ENCODE assay signal across 8 cellular contexts in the genomic region with DNA sequence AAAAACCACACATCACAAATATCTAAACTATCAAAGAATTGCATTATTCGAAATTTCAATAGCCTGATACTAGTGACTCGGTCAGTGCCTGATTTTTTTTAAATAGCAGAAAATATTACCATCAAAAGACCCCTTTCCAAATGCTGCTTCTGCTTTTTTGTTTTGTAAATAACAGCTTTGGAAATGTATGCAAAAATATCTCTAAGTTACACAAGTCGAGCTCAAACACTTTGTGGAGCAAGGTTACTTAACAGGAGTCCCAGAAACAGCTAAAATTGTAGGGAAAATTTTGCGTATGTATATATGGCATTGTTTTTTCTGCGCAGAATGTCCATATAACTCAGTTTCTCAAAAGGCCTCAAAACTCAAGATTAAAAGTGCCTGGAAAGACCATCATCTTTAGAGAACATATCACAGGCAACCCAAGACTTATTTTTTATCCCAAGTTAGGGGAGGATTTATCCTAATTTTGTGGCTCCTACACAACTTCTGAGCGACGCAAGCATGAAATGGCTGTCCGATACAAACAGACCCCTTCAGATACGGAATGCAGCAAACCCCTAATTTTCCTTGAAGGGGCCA. TPM values are rescaled to one million over a fixed set of nuclear protein-coding genes. Genes with fewer than 3 reads are reported as not detected.
DNase-seq lines count a peak whose midpoint lies in the region; ATAC-seq and TF ChIP-seq lines count a peak whose summit lies in the region.

No MANE protein-coding gene starts in this region.

- H3K4me3 ChIP-seq in left ventricle myocardium inferior (peak overlapping the region; percentile 84), aorta (ENCODE audit: low read length in 2 of 2) (peak overlapping the region; percentile 85 to 88)

- H3K36me3 ChIP-seq in left ventricle myocardium inferior (no peaks in the 10 kb centered on the region), aorta (ENCODE audit: control insufficient read depth in 1 of 2, insufficient read depth in 2 of 2, low read length in 1 of 2) (no peaks in the 10 kb centered on the region)

- H3K4me1 ChIP-seq in left ventricle myocardium inferior (peaks cover 48% of the 10 kb centered on the region), aorta (ENCODE audit: control insufficient read depth in 1 of 2, insufficient read depth in 2 of 2, low read length in 2 of 2) (no peaks in the 10 kb centered on the region)

- H3K9me3 Mint-ChIP-seq in MCF 10A (ENCODE audit: unreplicated experiment): no peaks in the 10 kb centered on the region

- H3K4me3 Mint-ChIP-seq in MCF 10A (ENCODE audit: unreplicated experiment): peak overlapping the region; percentile 85

- H3K9me3 ChIP-seq in left ventricle myocardium inferior (replicated peaks) (no peaks in the 10 kb centered on the region), aorta (ENCODE audit: control insufficient read depth, low read length) (no peaks in the 10 kb centered on the region)

- no peak for TF ChIP-seq CTCF in left ventricle myocardium inferior (IDR thresholded peaks at IDR 0.05; ENCODE audit: borderline replicate concordance)
- no peak for TF ChIP-seq CTCF in MCF 10A (IDR thresholded peaks at IDR 0.05; ENCODE audit: unreplicated experiment)

- WGBS in aorta, 2 donors: 21 to 22% methylated on average over 9 of the region's 9 CpGs

- peaks cover 4% of the 10 kb centered on the region for H3K36me3 Mint-ChIP-seq in MCF 10A (ENCODE audit: insufficient read depth, unreplicated experiment)

- H3K27ac ChIP-seq in left ventricle myocardium inferior (replicated peaks) (peak overlapping the region; percentile 98), aorta (ENCODE audit: low read depth in 1 of 2, low read length in 2 of 2) (no peak overlapping the region)

- no peak for ATAC-seq in aorta (ENCODE audit: low FRiP score)

- peaks cover 10% of the 10 kb centered on the region for H3K4me1 Mint-ChIP-seq in MCF 10A (ENCODE audit: insufficient read depth, unreplicated experiment)

- no peaks in the 10 kb centered on the region for H3K27me3 Mint-ChIP-seq in MCF 10A (ENCODE audit: insufficient read depth, unreplicated experiment)

- intact Hi-C loops in left ventricle myocardium inferior (cut with micrococcal nuclease): loop anchor here (10.0 kb wide), 1 partner anchor 125 kb away; no protein-coding TSS in a partner anchor
- intact Hi-C loops in cardiac septum (cut with DNase I): loop anchor here (2.0 to 5.0 kb wide), 2 partner anchors 59 to 127 kb away; no protein-coding TSS in a partner anchor
- intact Hi-C loops in MCF 10A (cut with micrococcal nuclease): no loop called here
- intact Hi-C loops in aorta (cut with DNase I): loop anchor here in 1 of 2 donors (5.0 kb wide), 1 partner anchor 57 kb away; no protein-coding TSS in a partner anchor
- intact Hi-C loops in posterior cingulate gyrus (cut with DNase I): loop anchor here (2.0 to 10.0 kb wide), 3 partner anchors 57 to 245 kb away; partner anchors contain the start of gene ASF1A

- POLR2A ChIA-PET in MCF 10A (lab: Yijun Ruan, JAX): interaction anchor here (0.9 to 2.7 kb wide), 3 partner anchors 10 to 135 kb away, joined by 3 to 13 read pairs (median 3); no protein-coding TSS in a partner anchor

- BruUV-seq in MCF 10A (replicated peaks; lab: Mats Ljungman, UMichigan): TSS peak; percentile 52

- no peaks in the 10 kb centered on the region for H3K27me3 ChIP-seq in left ventricle myocardium inferior (ENCODE audit: low read depth)
- H3K27me3 ChIP-seq in aorta (ENCODE audit: control insufficient read depth in 1 of 2, insufficient read depth in 2 of 2, low read length in 1 of 2): no peaks in the 10 kb centered on the region

- DNase-seq in left ventricle myocardium inferior (no peak), cardiac septum (ENCODE audit: low spot score) (no peak), MCF 10A (ENCODE audit: unreplicated experiment) (peak; percentile 9), midbrain (lab: John Stamatoyannopoulos, UW) (peak; percentile 39), aorta (no peak), H4 (ENCODE audit: low spot score) (no peak), posterior cingulate gyrus (no peak), HuH-7 (ENCODE audit: low spot score) (no peak)

- peak overlapping the region; percentile 71 for H3K27ac Mint-ChIP-seq in MCF 10A (ENCODE audit: low read depth, unreplicated experiment)

- CTCF ChIA-PET in MCF 10A (lab: Yijun Ruan, JAX): no interaction called here

RNA-seq across cellular contexts. Expression of gene CEP85L, which starts 1.4 kb away (rescaled TPM):
- total RNA-seq in left ventricle myocardium inferior (11.5 TPM), cardiac septum (6.6 TPM), MCF 10A (2022) (8.4 and 10.0 TPM in 2 replicates), aorta (10 to 100 TPM; 17.2 to 21.3 TPM)
- 1 to 10 TPM; 1.1 to 1.7 TPM for polyA plus RNA-seq in aorta
- total RNA-seq in H4 (2014; rRNA removed; shearing (Covaris generic)): 1.8 and 3.0 TPM in 2 replicates

Comparison
In these comparisons a context has a peak if more than half of its experiments do, and no peak if none do; other contexts are left out.
1. DNase-seq: peak in MCF 10A (single experiment) and midbrain (single experiment); none in left ventricle myocardium inferior (single experiment), cardiac septum (single experiment), aorta (0 of 2), H4 (single experiment), posterior cingulate gyrus (0 of 10) and HuH-7 (single experiment).